In the genomic region with DNA sequence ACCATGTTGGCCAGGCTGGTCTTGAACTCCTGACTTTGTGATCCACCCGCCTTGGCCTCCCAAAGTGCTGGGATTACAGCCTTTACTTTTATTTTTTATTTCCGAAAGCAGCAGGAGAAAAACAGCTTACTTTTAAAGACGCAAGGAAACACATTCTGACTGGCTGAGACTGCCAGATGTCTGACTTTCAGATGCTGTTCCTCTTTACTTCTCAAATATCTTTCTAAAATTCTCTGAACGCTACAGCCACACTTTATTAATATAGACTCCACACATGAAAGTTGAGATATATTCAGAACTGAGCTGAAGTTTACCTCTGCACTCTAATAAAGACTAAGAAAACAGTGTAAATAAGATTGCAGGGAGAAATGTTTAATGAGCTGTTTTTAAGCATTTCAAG, we compare ENCODE assay signal across 1 cellular context.
TF ChIP-seq lines count a peak whose summit lies in the region.

No MANE protein-coding gene starts in this region.

TF ChIP-seq in WTC11, 78 proteins besides CTCF, POLR2A, EP300 and RAD21:
- no peak for TF ChIP-seq ZNF263 (CRISPR knock-in tag; IDR thresholded peaks at IDR 0.05; ENCODE audit: low read depth)
- no peak for TF ChIP-seq NFE2L1 (CRISPR knock-in tag; IDR thresholded peaks at IDR 0.05)
- TF ChIP-seq, protein P1, sequence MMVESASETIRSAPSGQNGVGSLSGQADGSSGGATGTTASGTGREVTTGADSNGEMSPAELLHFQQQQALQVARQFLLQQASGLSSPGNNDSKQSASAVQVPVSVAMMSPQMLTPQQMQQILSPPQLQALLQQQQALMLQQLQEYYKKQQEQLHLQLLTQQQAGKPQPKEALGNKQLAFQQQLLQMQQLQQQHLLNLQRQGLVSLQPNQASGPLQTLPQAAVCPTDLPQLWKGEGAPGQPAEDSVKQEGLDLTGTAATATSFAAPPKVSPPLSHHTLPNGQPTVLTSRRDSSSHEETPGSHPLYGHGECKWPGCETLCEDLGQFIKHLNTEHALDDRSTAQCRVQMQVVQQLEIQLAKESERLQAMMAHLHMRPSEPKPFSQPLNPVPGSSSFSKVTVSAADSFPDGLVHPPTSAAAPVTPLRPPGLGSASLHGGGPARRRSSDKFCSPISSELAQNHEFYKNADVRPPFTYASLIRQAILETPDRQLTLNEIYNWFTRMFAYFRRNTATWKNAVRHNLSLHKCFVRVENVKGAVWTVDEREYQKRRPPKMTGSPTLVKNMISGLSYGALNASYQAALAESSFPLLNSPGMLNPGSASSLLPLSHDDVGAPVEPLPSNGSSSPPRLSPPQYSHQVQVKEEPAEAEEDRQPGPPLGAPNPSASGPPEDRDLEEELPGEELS (CRISPR knock-in tag; IDR thresholded peaks at IDR 0.05), result no peak
- TF ChIP-seq ZNF138 (CRISPR knock-in tag; conservative IDR thresholded peaks at IDR 0.05), result no peak
- TF ChIP-seq HMGA2 (CRISPR knock-in tag; IDR thresholded peaks at IDR 0.05), result no peak
- no peak for TF ChIP-seq ZNF232 (CRISPR knock-in tag; IDR thresholded peaks at IDR 0.05)
- no peak for TF ChIP-seq NFATC4 (CRISPR knock-in tag; IDR thresholded peaks at IDR 0.05)
- TF ChIP-seq SMAD4 (CRISPR knock-in tag; IDR thresholded peaks at IDR 0.05), result no peak
- TF ChIP-seq NFYB (CRISPR knock-in tag; conservative IDR thresholded peaks at IDR 0.05; ENCODE audit: low read depth), result no peak
- no peak for TF ChIP-seq EMX1 (CRISPR knock-in tag; IDR thresholded peaks at IDR 0.05)
- TF ChIP-seq GRHL2 (CRISPR knock-in tag; IDR thresholded peaks at IDR 0.05; ENCODE audit: insufficient replicate concordance, severe bottlenecking), result no peak
- no peak for TF ChIP-seq FOXP1 (CRISPR knock-in tag; IDR thresholded peaks at IDR 0.05; ENCODE audit: borderline replicate concordance)
- TF ChIP-seq, protein P2, sequence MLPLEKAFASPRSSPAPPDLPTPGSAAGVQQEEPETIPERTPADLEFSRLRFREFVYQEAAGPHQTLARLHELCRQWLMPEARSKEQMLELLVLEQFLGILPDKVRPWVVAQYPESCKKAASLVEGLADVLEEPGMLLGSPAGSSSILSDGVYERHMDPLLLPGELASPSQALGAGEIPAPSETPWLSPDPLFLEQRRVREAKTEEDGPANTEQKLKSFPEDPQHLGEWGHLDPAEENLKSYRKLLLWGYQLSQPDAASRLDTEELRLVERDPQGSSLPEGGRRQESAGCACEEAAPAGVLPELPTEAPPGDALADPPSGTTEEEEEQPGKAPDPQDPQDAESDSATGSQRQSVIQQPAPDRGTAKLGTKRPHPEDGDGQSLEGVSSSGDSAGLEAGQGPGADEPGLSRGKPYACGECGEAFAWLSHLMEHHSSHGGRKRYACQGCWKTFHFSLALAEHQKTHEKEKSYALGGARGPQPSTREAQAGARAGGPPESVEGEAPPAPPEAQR (CRISPR knock-in tag; IDR thresholded peaks at IDR 0.05), result no peak
- no peak for TF ChIP-seq ZNF317 (CRISPR knock-in tag; IDR thresholded peaks at IDR 0.05; ENCODE audit: borderline replicate concordance, low read depth)
